In genomic region chr5:91255396-91256141, GRCh38 we compare ENCODE assay signal across 13 cellular contexts.
A peak's percentile ranks its signal among the peaks of the same experiment; 100 is the strongest.
DNase-seq lines count a peak whose midpoint lies in the region; ATAC-seq and TF ChIP-seq lines count a peak whose summit lies in the region.
"Had no signal": no experiment of that assay in that cellular context is flagged by ENCODE, and none has a peak within 500 bp of the region (broad histone marks: within the 10 kb centered on the region; RNA-seq: fewer than 3 reads in every experiment).

No MANE protein-coding gene starts in this region.

- TF ChIP-seq POLR2A in thyroid gland (IDR thresholded peaks at IDR 0.05): peak in 1 of 2 donors; percentile 34

- CTCF ChIA-PET in HEK293 (lab: Yijun Ruan, JAX): interaction anchor here (0.7 kb wide), 1 partner anchor 105 kb away, joined by 3 read pairs; no protein-coding TSS in a partner anchor

- DNase-seq in AML-193 (lab: John Stamatoyannopoulos, UW) (peak; percentile 5 to 15), epithelial cell of esophagus (ENCODE audit: low read depth) (peak; percentile 10), thyroid gland (peak; percentile 39 to 40), sciatic nerve (ENCODE audit: low spot score) (no peak)
- DNase-seq: Calu3; CD4-positive, CD25-positive, alpha-beta regulatory T cell; DMS79; GM23248 had no signal

- 80 to 89% methylated on average over 4 of the region's 4 CpGs for WGBS in thyroid gland, 2 donors

- ATAC-seq in HG02973 (IDR thresholded peaks at IDR 0.05; ENCODE audit: unreplicated experiment): no peak
- no peak for ATAC-seq in sciatic nerve
- ATAC-seq: GM12878, HCT116 had no signal

- intact Hi-C loops in thyroid gland (cut with DNase I): no loop called here
- intact Hi-C loops in sciatic nerve (cut with DNase I): no loop called here

- TF ChIP-seq CTCF in HEK293 (tag by site-specific recombination; IDR thresholded peaks at IDR 0.05) (no peak), epithelial cell of esophagus (IDR thresholded peaks at IDR 0.05; ENCODE audit: insufficient read depth, low read depth, low read length, missing control alignments) (no peak), thyroid gland (IDR thresholded peaks at IDR 0.05) (peak in 1 of 6 experiments; percentile 23)

- no peaks in the 10 kb centered on the region for H3K4me1 ChIP-seq in HEK293 (ENCODE audit: control insufficient read depth, insufficient read depth, low read length)
- peaks cover 16 to 27% of the 10 kb centered on the region in 2 donors for H3K4me1 ChIP-seq in thyroid gland

- no peaks in the 10 kb centered on the region for H3K9me3 ChIP-seq in HEK293 (ENCODE audit: control insufficient read depth, insufficient read depth, low read depth, low read length)
- no peaks in the 10 kb centered on the region for H3K9me3 ChIP-seq in thyroid gland

- H3K4me3 ChIP-seq in HEK293 (ENCODE audit: low read depth, low read length) (no peak overlapping the region), epithelial cell of esophagus (ENCODE audit: low read length) (no peak overlapping the region), thyroid gland (replicated peaks in 1 of 3) (no peak overlapping the region)
- H3K4me3 ChIP-seq: BLaER1 treated with 17β-estradiol and CSF1 and Interleukin-3, amounts not matched to agents 10 nM and 100 nM; GM12878; GM23248 had no signal

- POLR2A ChIA-PET in HEK293 (lab: Yijun Ruan, JAX): no interaction called here

- H3K27ac ChIP-seq in HEK293 (ENCODE audit: extremely low read depth, low read depth, low read length) (no peak overlapping the region), thyroid gland (peak overlapping the region; percentile 91 to 95 (median 94))
- H3K27ac ChIP-seq: BLaER1 treated with 17β-estradiol and CSF1 and Interleukin-3, amounts not matched to agents 10 nM and 100 nM; GM23248 had no signal

- H3K27me3 ChIP-seq in thyroid gland: no peaks in the 10 kb centered on the region
- H3K27me3 ChIP-seq: BLaER1 treated with 17β-estradiol and CSF1 and Interleukin-3, amounts not matched to agents 10 nM and 100 nM had no signal

- H3K36me3 ChIP-seq in HEK293 (ENCODE audit: control insufficient read depth in 2 of 2, insufficient read depth in 1 of 2, low read length in 2 of 2) (no peaks in the 10 kb centered on the region), thyroid gland (no peaks in the 10 kb centered on the region)
- H3K36me3 ChIP-seq: BLaER1 treated with 17β-estradiol and CSF1 and Interleukin-3, amounts not matched to agents 10 nM and 100 nM had no signal

TF ChIP-seq in HEK293, 187 proteins besides CTCF, POLR2A, EP300 and RAD21:
- TF ChIP-seq ZNF701 (tag by site-specific recombination; IDR thresholded peaks at IDR 0.05): no peak
- TF ChIP-seq ZNF362 (tag by site-specific recombination; IDR thresholded peaks at IDR 0.05): 0 out of 2 replicates have a peak, but pooled peaks have one; percentile 26
- TF ChIP-seq ZNF133 (tag by site-specific recombination; IDR thresholded peaks at IDR 0.05): no peak
- no peak for TF ChIP-seq ZBTB21 (tag by site-specific recombination; IDR thresholded peaks at IDR 0.05)
- no peak for TF ChIP-seq ZNF645 (tag by site-specific recombination; IDR thresholded peaks at IDR 0.05)
